In genomic region chr5:89293849-89294248, GRCh38 we compare ENCODE assay signal across 16 cellular contexts.
A peak's percentile ranks its signal among the peaks of the same experiment; 100 is the strongest.
DNase-seq lines count a peak whose midpoint lies in the region; ATAC-seq lines count a peak whose summit lies in the region.
"Had no signal": no experiment of that assay in that cellular context is flagged by ENCODE, and none has a peak within 500 bp of the region (broad histone marks: within the 10 kb centered on the region; RNA-seq: fewer than 3 reads in every experiment).

No MANE protein-coding gene starts in this region.

- ATAC-seq in HG03139 (IDR thresholded peaks at IDR 0.05; ENCODE audit: unreplicated experiment) (no peak), HG03354 (IDR thresholded peaks at IDR 0.05; ENCODE audit: poor library complexity, severe bottlenecking, unreplicated experiment) (no peak), HG02938 (IDR thresholded peaks at IDR 0.05; ENCODE audit: unreplicated experiment) (no peak)
- ATAC-seq: activated CD8-positive, alpha-beta T cell treated with anti-CD3 and anti-CD28 coated beads, Interleukin-2, amount 10 ng/mL, durations not matched to agents 7 days and 5 days had no signal

- DNase-seq in AML-193 (lab: John Stamatoyannopoulos, UW) = peak; percentile 89 to 95
- peak; percentile 91 to 93 for DNase-seq in Kasumi-1 (lab: John Stamatoyannopoulos, UW)
- DNase-seq in amniotic epithelial cell (ENCODE audit: low read depth) = peak; percentile 82
- peak; percentile 76 for DNase-seq in medulla oblongata (ENCODE audit: extremely low spot score)
- no peak for DNase-seq in NCI-H187 (lab: John Stamatoyannopoulos, UW)
- DNase-seq: activated CD8-positive, alpha-beta T cell treated with anti-CD3 and anti-CD28 coated beads, Interleukin-2, amount 10 ng/mL, durations not matched to agents 7 days and 5 days; activated naive CD4-positive, alpha-beta T cell treated with anti-CD3 and anti-CD28 coated beads for 36 hours; CD4-positive, CD25-positive, alpha-beta regulatory T cell; foreskin melanocyte; kidney glomerular epithelial cell; NCI-H1417 treated with DMSO at 0.1 percent for 48 hours; nucleus accumbens; stimulated activated naive CD4-positive, alpha-beta T cell treated with Interleukin-2 at 50 U/mL for 16 hours had no signal

Comparison
In these comparisons a context has a peak if more than half of its experiments do, and no peak if none do; other contexts are left out.
1. DNase-seq: peak in AML-193 (2 of 2), Kasumi-1 (2 of 2), amniotic epithelial cell (single experiment) and medulla oblongata (single experiment); none in NCI-H187 (0 of 2).